Comparison of ENCODE assay signal across 23 cellular contexts in the genomic region with DNA sequence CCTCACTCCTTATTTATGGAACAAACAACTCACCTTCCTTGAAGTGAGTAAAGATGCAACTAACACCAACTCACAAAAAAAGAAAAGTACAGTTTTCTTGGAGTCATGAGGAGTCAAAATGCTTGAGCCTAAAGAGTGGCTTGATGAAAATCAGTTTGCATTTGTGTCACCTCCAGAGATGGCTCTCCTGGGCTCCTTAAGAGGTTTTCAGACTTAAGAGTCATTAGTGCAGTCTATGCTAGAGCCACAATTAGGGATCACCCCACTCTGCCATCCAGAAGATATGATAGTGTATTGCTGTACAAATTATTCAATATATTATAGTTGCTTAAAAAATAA.
"Had no signal": no experiment of that assay in that cellular context is flagged by ENCODE, and none has a peak within 500 bp of the region (broad histone marks: within the 10 kb centered on the region; RNA-seq: fewer than 3 reads in every experiment).

No MANE protein-coding gene starts in this region.

- H3K27ac Mint-ChIP-seq: natural killer cell treated with Interleukin-12 subunit alpha and Interleukin-12 subunit beta and Interleukin-15 and Interleukin-18, amount 100 ng/mL, for 72 hours; progenitor cell of endocrine pancreas; stimulated activated naive B cell treated with anti-CD40 and anti-IgM and Interleukin-4, amounts not matched to agents 10 μg/mL and 1 μg/mL and 100 μg/mL, for 72 hours had no signal

- H3K4me3 ChIP-seq: left ventricle myocardium inferior, lung, mucosa of descending colon, ovary, right atrium auricular region, right lobe of liver, skin epidermis, stomach, thoracic aorta, tibial artery, upper lobe of right lung had no signal

- H3K27ac ChIP-seq: left ventricle myocardium inferior, ovary, right atrium auricular region, right lobe of liver, skin epidermis, stomach, thoracic aorta, tibial artery, upper lobe of right lung had no signal

- H3K36me3 ChIP-seq: left ventricle myocardium inferior, ovary, right atrium auricular region, right lobe of liver, stomach, thoracic aorta, tibial artery, upper lobe of right lung had no signal

- H3K4me3 Mint-ChIP-seq: naive thymus-derived CD4-positive, alpha-beta T cell; natural killer cell treated with Interleukin-12 subunit alpha and Interleukin-12 subunit beta and Interleukin-15 and Interleukin-18, amount 100 ng/mL, for 72 hours; stimulated activated naive B cell treated with anti-CD40 and anti-IgM and Interleukin-4, amounts not matched to agents 10 μg/mL and 1 μg/mL and 100 μg/mL, for 72 hours had no signal

- H3K9me3 Mint-ChIP-seq: natural killer cell treated with Interleukin-12 subunit alpha and Interleukin-12 subunit beta and Interleukin-15 and Interleukin-18, amount 100 ng/mL, for 72 hours had no signal

- H3K9me3 ChIP-seq: mucosa of descending colon, ovary, right lobe of liver, thoracic aorta, tibial artery, upper lobe of right lung had no signal

- ATAC-seq: mucosa of descending colon; naive thymus-derived CD4-positive, alpha-beta T cell; natural killer cell treated with Interleukin-12 subunit alpha and Interleukin-12 subunit beta and Interleukin-15 and Interleukin-18, amount 100 ng/mL, for 72 hours; right lobe of liver; stimulated activated naive B cell treated with anti-CD40 and anti-IgM and Interleukin-4, amounts not matched to agents 10 μg/mL and 1 μg/mL and 100 μg/mL, for 72 hours; stimulated activated naive CD8-positive, alpha-beta T cell treated with anti-CD3 and anti-CD28 coated beads, Interleukin-15, Interleukin-2, amounts not matched to agents 100 U/mL and 50 U/mL, for 24 hours; upper lobe of right lung had no signal

- FAIRE-seq: urothelium cell line had no signal

- DNase-seq: islet precursor cell; left ventricle myocardium inferior; midbrain; mucosa of descending colon; naive thymus-derived CD4-positive, alpha-beta T cell; ovary; right lobe of liver; stimulated activated CD4-positive, alpha-beta T cell treated with anti-CD3 and anti-CD28 coated beads, Interleukin-12 subunit alpha, Interleukin-12 subunit beta, amount 100 ng/mL, for 4 hours; stimulated activated CD4-positive, alpha-beta T cell treated with anti-CD3 and anti-CD28 coated beads, Interleukin-15, amount 100 ng/mL, for 24 hours; stimulated activated CD4-positive, alpha-beta T cell treated with anti-CD3 and anti-CD28 coated beads, Interleukin-2, amount 100 ng/mL, for 24 hours; stimulated activated CD4-positive, alpha-beta T cell treated with anti-CD3 and anti-CD28 coated beads, Interleukin-4, amount 100 ng/mL, for 1 hour; stimulated activated naive B cell treated with anti-CD40 and anti-IgM and Interleukin-4, amounts not matched to agents 10 μg/mL and 1 μg/mL and 100 μg/mL, for 72 hours; stimulated activated naive CD8-positive, alpha-beta T cell treated with anti-CD3 and anti-CD28 coated beads, Interleukin-15, Interleukin-2, amounts not matched to agents 100 U/mL and 50 U/mL, for 24 hours; stomach; tibial artery; upper lobe of right lung had no signal

- H3K4me1 ChIP-seq: right lobe of liver had no signal

- H3K27me3 Mint-ChIP-seq: progenitor cell of endocrine pancreas; stimulated activated naive B cell treated with anti-CD40 and anti-IgM and Interleukin-4, amounts not matched to agents 10 μg/mL and 1 μg/mL and 100 μg/mL, for 72 hours had no signal

- H3K27me3 ChIP-seq: ovary, right atrium auricular region, right lobe of liver, stomach, tibial artery, upper lobe of right lung had no signal
